9 cellular contexts compared by ENCODE assay signal in genomic region chr12:126196263-126196662, GRCh38.
"Had no signal": no experiment of that assay in that cellular context is flagged by ENCODE, and none has a peak within 500 bp of the region (broad histone marks: within the 10 kb centered on the region; RNA-seq: fewer than 3 reads in every experiment).

No MANE protein-coding gene starts in this region.

- DNase-seq: GM23248, GOT3, H7, H9, HCEC 1CT, HFFc6 had no signal

- ATAC-seq: GM23338, HCT116 had no signal

- H3K4me2 ChIP-seq: GM23338 had no signal

- H2AFZ ChIP-seq: GM23248, GM23338 had no signal

- H3K4me3 ChIP-seq: GM23248, GM23338, HAP-1 had no signal

- H3K9ac ChIP-seq: GM23248 had no signal

- H3K4me1 ChIP-seq: HAP-1 had no signal

- H3K36me3 ChIP-seq: HAP-1 had no signal

- H3K9me3 ChIP-seq: HAP-1 had no signal

- H3K27ac ChIP-seq: GM23248 had no signal
